ENCODE assay signal across 9 cellular contexts in genomic region chr1:221994274-221994698, GRCh38.
DNase-seq lines count a peak whose midpoint lies in the region; ATAC-seq and FAIRE-seq lines count a peak whose summit lies in the region.
"Had no signal": no experiment of that assay in that cellular context is flagged by ENCODE, and none has a peak within 500 bp of the region (broad histone marks: within the 10 kb centered on the region; RNA-seq: fewer than 3 reads in every experiment).

No MANE protein-coding gene starts in this region.

- H3K18ac ChIP-seq in trophoblast cell (ENCODE audit: low read length) = no peak overlapping the region

- no peak overlapping the region for H3K4ac ChIP-seq in trophoblast cell (ENCODE audit: low read depth, low read length)

- ATAC-seq in GM18868 (IDR thresholded peaks at IDR 0.05; ENCODE audit: unreplicated experiment) (peak; percentile 85), HG02884 (IDR thresholded peaks at IDR 0.05; ENCODE audit: unreplicated experiment) (peak; percentile 79)
- ATAC-seq in activated CD8-positive, alpha-beta T cell treated with anti-CD3 and anti-CD28 coated beads, Interleukin-2, amount 10 ng/mL, durations not matched to agents 7 days and 5 days = no peak

- peaks cover 4% of the 10 kb centered on the region for H3K9me3 Mint-ChIP-seq in activated CD8-positive, alpha-beta T cell treated with anti-CD3 and anti-CD28 coated beads, Interleukin-2, amount 10 ng/mL, durations not matched to agents 7 days and 5 days (ENCODE audit: insufficient read depth)

- H3K79me1 ChIP-seq in trophoblast cell (ENCODE audit: low read length) = no peaks in the 10 kb centered on the region

- H3K4me3 ChIP-seq in trophoblast cell (ENCODE audit: low read depth, low read length) = no peak overlapping the region
- H3K4me3 ChIP-seq: cardiac muscle cell had no signal

- peak; percentile 23 for DNase-seq in activated CD8-positive, alpha-beta T cell treated with anti-CD3 and anti-CD28 coated beads, Interleukin-2, amount 10 ng/mL, durations not matched to agents 7 days and 5 days
- peak; percentile 14 to 46 (median 15) for DNase-seq in stimulated activated CD4-positive, alpha-beta T cell treated with anti-CD3 and anti-CD28 coated beads, Interleukin-12 subunit alpha, Interleukin-12 subunit beta, amount 100 ng/mL, for 48 hours (ENCODE audit: low read depth in 2 of 3, low spot score in 1 of 3)
- DNase-seq in urothelium cell line (ENCODE audit: low spot score) = no peak
- no peak for DNase-seq in NCI-H1417 (lab: John Stamatoyannopoulos, UW)
- DNase-seq in trophoblast cell = no peak
- DNase-seq in NCI-H1694 (lab: John Stamatoyannopoulos, UW) = no peak

- H2BK5ac ChIP-seq in trophoblast cell (ENCODE audit: low read depth, low read length, poor library complexity) = no peak overlapping the region

- H3K4me2 ChIP-seq in trophoblast cell (ENCODE audit: low read length) = no peak overlapping the region

- H3K4me3 Mint-ChIP-seq in activated CD8-positive, alpha-beta T cell treated with anti-CD3 and anti-CD28 coated beads, Interleukin-2, amount 10 ng/mL, durations not matched to agents 7 days and 5 days = no peak overlapping the region

- no peaks in the 10 kb centered on the region for H3K36me3 ChIP-seq in trophoblast cell (ENCODE audit: control insufficient read depth in 1 of 2, insufficient read depth in 2 of 2, low read length in 2 of 2)
- H3K36me3 ChIP-seq: cardiac muscle cell had no signal

- POLR2A ChIA-PET in activated CD8-positive, alpha-beta T cell treated with anti-CD3 and anti-CD28 coated beads, Interleukin-2, amount 10 ng/mL, durations not matched to agents 7 days and 5 days (lab: Charles Lee) = interaction anchor here (2.1 kb wide), 1 partner anchor 253 kb away, joined by 11 read pairs; the partner anchor contains the start of gene DUSP10

- H3K27me3 Mint-ChIP-seq in activated CD8-positive, alpha-beta T cell treated with anti-CD3 and anti-CD28 coated beads, Interleukin-2, amount 10 ng/mL, durations not matched to agents 7 days and 5 days (ENCODE audit: low read depth) = no peaks in the 10 kb centered on the region

- no peaks in the 10 kb centered on the region for H3K9me3 ChIP-seq in trophoblast cell (ENCODE audit: insufficient read depth, low read depth, low read length)

- no peak overlapping the region for H4K91ac ChIP-seq in trophoblast cell (ENCODE audit: low read depth, low read length)

- H3K79me2 ChIP-seq in trophoblast cell (ENCODE audit: control insufficient read depth, insufficient read depth, low read length, poor library complexity) = no peaks in the 10 kb centered on the region

- H3K23ac ChIP-seq in trophoblast cell (ENCODE audit: low read length) = no peak overlapping the region

- no peak overlapping the region for H2AK5ac ChIP-seq in trophoblast cell (ENCODE audit: low read length)

- H3K4me1 Mint-ChIP-seq in activated CD8-positive, alpha-beta T cell treated with anti-CD3 and anti-CD28 coated beads, Interleukin-2, amount 10 ng/mL, durations not matched to agents 7 days and 5 days (ENCODE audit: low read depth) = peaks cover 29% of the 10 kb centered on the region

- FAIRE-seq in urothelium cell line (lab: Jason Lieb, UNC) = no peak

- no peak overlapping the region for H4K12ac ChIP-seq in trophoblast cell (ENCODE audit: low read depth, low read length)

- no peak overlapping the region for H3K14ac ChIP-seq in trophoblast cell (ENCODE audit: low read length)

- H2AFZ ChIP-seq in trophoblast cell (ENCODE audit: insufficient read depth, low read length, poor library complexity) = no peak overlapping the region

- no peak overlapping the region for H3K9ac ChIP-seq in trophoblast cell (ENCODE audit: low read length)

- H3K27ac Mint-ChIP-seq in activated CD8-positive, alpha-beta T cell treated with anti-CD3 and anti-CD28 coated beads, Interleukin-2, amount 10 ng/mL, durations not matched to agents 7 days and 5 days = no peak overlapping the region

- H3K36me3 Mint-ChIP-seq in activated CD8-positive, alpha-beta T cell treated with anti-CD3 and anti-CD28 coated beads, Interleukin-2, amount 10 ng/mL, durations not matched to agents 7 days and 5 days (ENCODE audit: low read depth) = no peaks in the 10 kb centered on the region

- no peak overlapping the region for H2BK120ac ChIP-seq in trophoblast cell (ENCODE audit: insufficient read depth, low read length, poor library complexity)

- H3K27ac ChIP-seq in trophoblast cell (ENCODE audit: low read depth, low read length) = no peak overlapping the region
- H3K27ac ChIP-seq: cardiac muscle cell had no signal

- H4K8ac ChIP-seq in trophoblast cell (ENCODE audit: low read depth, low read length) = no peak overlapping the region

- no peaks in the 10 kb centered on the region for H3K27me3 ChIP-seq in trophoblast cell (ENCODE audit: insufficient read depth, low read length)
- H3K27me3 ChIP-seq: cardiac muscle cell had no signal

- no peaks in the 10 kb centered on the region for H3K4me1 ChIP-seq in trophoblast cell (ENCODE audit: control insufficient read depth in 1 of 2, insufficient read depth in 2 of 2, low read length in 2 of 2)

- CTCF ChIA-PET in activated CD8-positive, alpha-beta T cell treated with anti-CD3 and anti-CD28 coated beads, Interleukin-2, amount 10 ng/mL, durations not matched to agents 7 days and 5 days (lab: Charles Lee) = interaction anchor here (1.3 to 6.0 kb wide), 2 partner anchors 10 to 14 kb away, joined by 3 to 32 read pairs; no protein-coding TSS in a partner anchor

- H2BK12ac ChIP-seq in trophoblast cell (ENCODE audit: low read length) = no peak overlapping the region

Comparison
In these comparisons a context has a peak if more than half of its experiments do, and no peak if none do; other contexts are left out.
1. DNase-seq: peak in activated CD8-positive, alpha-beta T cell treated with anti-CD3 and anti-CD28 coated beads, Interleukin-2, amount 10 ng/mL, durations not matched to agents 7 days and 5 days (single experiment) and stimulated activated CD4-positive, alpha-beta T cell treated with anti-CD3 and anti-CD28 coated beads, Interleukin-12 subunit alpha, Interleukin-12 subunit beta, amount 100 ng/mL, for 48 hours (3 of 3); none in urothelium cell line (single experiment), NCI-H1417 (0 of 3), trophoblast cell (0 of 2) and NCI-H1694 (single experiment).